In the genomic region with DNA sequence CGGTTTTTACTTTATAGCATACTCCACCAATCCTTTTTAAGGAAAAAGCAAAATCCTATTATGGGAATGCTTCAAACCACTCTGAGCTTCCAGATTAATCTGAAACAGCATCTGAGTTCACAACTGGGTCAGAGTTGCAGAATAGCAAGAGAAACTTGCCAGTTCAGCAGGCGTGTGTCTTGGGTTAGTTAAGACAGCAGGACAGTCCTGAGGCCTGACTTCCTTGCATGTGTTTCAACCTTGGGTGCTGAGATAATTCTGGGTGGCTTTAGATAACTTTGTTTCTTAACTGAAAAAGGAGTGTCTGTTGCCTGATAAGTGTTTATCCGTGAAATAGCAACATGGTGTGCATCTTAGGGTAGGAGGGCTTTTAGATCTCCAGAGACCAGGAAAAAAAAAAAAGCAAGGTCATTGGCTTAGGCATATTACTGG, we compare ENCODE assay signal across 1 cellular context.
TF ChIP-seq lines count a peak whose summit lies in the region.

No MANE protein-coding gene starts in this region.

TF ChIP-seq in WTC11, 78 proteins besides CTCF, POLR2A, EP300 and RAD21 (continued from another document):
- TF ChIP-seq HMGXB4 (CRISPR knock-in tag; IDR thresholded peaks at IDR 0.05), result no peak
- TF ChIP-seq, protein P1, sequence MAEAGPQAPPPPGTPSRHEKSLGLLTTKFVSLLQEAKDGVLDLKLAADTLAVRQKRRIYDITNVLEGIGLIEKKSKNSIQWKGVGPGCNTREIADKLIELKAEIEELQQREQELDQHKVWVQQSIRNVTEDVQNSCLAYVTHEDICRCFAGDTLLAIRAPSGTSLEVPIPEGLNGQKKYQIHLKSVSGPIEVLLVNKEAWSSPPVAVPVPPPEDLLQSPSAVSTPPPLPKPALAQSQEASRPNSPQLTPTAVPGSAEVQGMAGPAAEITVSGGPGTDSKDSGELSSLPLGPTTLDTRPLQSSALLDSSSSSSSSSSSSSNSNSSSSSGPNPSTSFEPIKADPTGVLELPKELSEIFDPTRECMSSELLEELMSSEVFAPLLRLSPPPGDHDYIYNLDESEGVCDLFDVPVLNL (CRISPR knock-in tag; IDR thresholded peaks at IDR 0.05; ENCODE audit: borderline replicate concordance, low read depth), result no peak
- no peak for TF ChIP-seq ESRRA (CRISPR knock-in tag; IDR thresholded peaks at IDR 0.05; ENCODE audit: borderline replicate concordance)
- no peak for TF ChIP-seq NR1H2 (CRISPR knock-in tag; IDR thresholded peaks at IDR 0.05)
- no peak for TF ChIP-seq SOX15 (CRISPR knock-in tag; IDR thresholded peaks at IDR 0.05)
- TF ChIP-seq ATF2 (CRISPR knock-in tag; IDR thresholded peaks at IDR 0.05; ENCODE audit: borderline replicate concordance, low read depth), result no peak
- TF ChIP-seq RORB (CRISPR knock-in tag; IDR thresholded peaks at IDR 0.05), result no peak
